1 cellular context compared by ENCODE assay signal in the genomic region with DNA sequence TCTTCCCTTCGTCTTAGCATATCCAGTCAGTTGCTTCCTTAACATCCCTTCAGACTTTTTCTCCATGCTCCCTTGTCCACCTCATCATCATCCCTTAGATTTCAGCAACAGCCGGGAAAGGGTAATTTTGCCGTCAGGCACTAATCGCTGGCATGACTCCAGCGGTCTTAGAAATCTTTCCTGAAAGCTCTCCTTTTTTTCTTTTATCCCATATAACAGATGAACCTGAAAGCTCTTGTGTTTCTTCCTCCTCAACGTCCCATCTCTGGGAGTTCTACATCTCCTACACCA.
A peak's percentile ranks its signal among the peaks of the same experiment; 100 is the strongest.
TF ChIP-seq lines count a peak whose summit lies in the region.

No MANE protein-coding gene starts in this region.

TF ChIP-seq in GM12878, 131 proteins besides CTCF, POLR2A, EP300 and RAD21:
- TF ChIP-seq, protein P1, sequence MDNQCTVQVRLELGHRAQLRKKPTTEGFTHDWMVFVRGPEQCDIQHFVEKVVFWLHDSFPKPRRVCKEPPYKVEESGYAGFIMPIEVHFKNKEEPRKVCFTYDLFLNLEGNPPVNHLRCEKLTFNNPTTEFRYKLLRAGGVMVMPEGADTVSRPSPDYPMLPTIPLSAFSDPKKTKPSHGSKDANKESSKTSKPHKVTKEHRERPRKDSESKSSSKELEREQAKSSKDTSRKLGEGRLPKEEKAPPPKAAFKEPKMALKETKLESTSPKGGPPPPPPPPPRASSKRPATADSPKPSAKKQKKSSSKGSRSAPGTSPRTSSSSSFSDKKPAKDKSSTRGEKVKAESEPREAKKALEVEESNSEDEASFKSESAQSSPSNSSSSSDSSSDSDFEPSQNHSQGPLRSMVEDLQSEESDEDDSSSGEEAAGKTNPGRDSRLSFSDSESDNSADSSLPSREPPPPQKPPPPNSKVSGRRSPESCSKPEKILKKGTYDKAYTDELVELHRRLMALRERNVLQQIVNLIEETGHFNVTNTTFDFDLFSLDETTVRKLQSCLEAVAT (IDR thresholded peaks at IDR 0.05), result peak; percentile 94
- no peak for TF ChIP-seq CREM (IDR thresholded peaks at IDR 0.05; ENCODE audit: low read depth)
- TF ChIP-seq, protein P2, sequence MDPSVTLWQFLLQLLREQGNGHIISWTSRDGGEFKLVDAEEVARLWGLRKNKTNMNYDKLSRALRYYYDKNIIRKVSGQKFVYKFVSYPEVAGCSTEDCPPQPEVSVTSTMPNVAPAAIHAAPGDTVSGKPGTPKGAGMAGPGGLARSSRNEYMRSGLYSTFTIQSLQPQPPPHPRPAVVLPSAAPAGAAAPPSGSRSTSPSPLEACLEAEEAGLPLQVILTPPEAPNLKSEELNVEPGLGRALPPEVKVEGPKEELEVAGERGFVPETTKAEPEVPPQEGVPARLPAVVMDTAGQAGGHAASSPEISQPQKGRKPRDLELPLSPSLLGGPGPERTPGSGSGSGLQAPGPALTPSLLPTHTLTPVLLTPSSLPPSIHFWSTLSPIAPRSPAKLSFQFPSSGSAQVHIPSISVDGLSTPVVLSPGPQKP (IDR thresholded peaks at IDR 0.05; ENCODE audit: low read depth, low read length), result no peak
